ENCODE assay signal across 16 cellular contexts in genomic region chr16:49312389-49312990, GRCh38. TPM values are rescaled to one million over a fixed set of nuclear protein-coding genes. Genes with fewer than 3 reads are reported as not detected.
"Had no signal": no experiment of that assay in that cellular context is flagged by ENCODE, and none has a peak within 500 bp of the region (broad histone marks: within the 10 kb centered on the region; RNA-seq: fewer than 3 reads in every experiment).

No MANE protein-coding gene starts in this region.

- H3K9me3 ChIP-seq: ascending aorta, ovary, sigmoid colon, thoracic aorta had no signal

- H3K4me1 ChIP-seq: ascending aorta, sigmoid colon had no signal

- H3K27me3 ChIP-seq: ascending aorta, ovary had no signal

- H3K27ac ChIP-seq: ascending aorta, ovary, sigmoid colon, thoracic aorta had no signal

- H3K4me3 ChIP-seq: ascending aorta, ovary, sigmoid colon, thoracic aorta had no signal

- DNase-seq: activated CD4-positive, alpha-beta T cell treated with anti-CD3 and anti-CD28 coated beads, Interleukin-2, amount 50 U/mL, for 1 hour; activated CD4-positive, CD25-positive, alpha-beta regulatory T cell; activated CD8-positive, alpha-beta memory T cell treated with anti-CD3 and anti-CD28 coated beads for 24 hours; activated naive CD4-positive, alpha-beta T cell; midbrain; ovary; sigmoid colon; stimulated activated CD4-positive, alpha-beta T cell treated with anti-CD3 and anti-CD28 coated beads, Interleukin-2, amount 100 ng/mL, for 24 hours had no signal

- FAIRE-seq: colon, endometrium, keratinocyte had no signal

- H3K36me3 ChIP-seq: ascending aorta, ovary, sigmoid colon, thoracic aorta had no signal

RNA-seq across cellular contexts. Expression of gene CBLN1, which starts 30.9 kb away (rescaled TPM):
- total RNA-seq: ascending aorta, lung microvascular endothelial cell, myocyte, pulmonary artery endothelial cell had no signal
- polyA plus RNA-seq: keratinocyte had no signal
